Comparison of ENCODE assay signal across 2 cellular contexts in the genomic region with DNA sequence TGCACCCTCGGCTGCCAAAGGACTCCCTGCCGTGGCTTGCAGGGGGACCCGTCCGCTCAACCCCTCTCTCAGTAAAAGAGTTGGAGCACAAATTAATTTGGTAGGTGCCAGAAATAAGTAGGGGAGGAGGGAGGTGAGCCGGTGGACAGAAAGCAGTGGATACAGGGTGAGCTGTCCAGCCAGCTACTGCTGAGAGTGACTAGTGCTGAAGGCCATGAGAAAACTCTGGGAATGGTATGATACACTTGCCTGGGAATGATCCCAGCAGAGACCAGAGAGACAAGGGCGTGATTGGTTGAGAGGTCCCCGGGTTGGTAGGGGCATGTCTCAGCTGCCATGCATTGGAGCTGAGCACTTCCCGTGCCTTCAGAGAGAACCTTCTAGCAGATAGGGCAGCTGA.
TF ChIP-seq lines count a peak whose summit lies in the region.

No MANE protein-coding gene starts in this region.

TF ChIP-seq in A549, 52 proteins besides CTCF, POLR2A, EP300 and RAD21:
- TF ChIP-seq POLR2AphosphoS2 (conservative IDR thresholded peaks at IDR 0.05; ENCODE audit: low read length) (no peak), CBX2 (IDR thresholded peaks at IDR 0.05; ENCODE audit: borderline replicate concordance, low read depth) (no peak), JUNB (IDR thresholded peaks at IDR 0.05) (no peak), BHLHE40 (IDR thresholded peaks at IDR 0.05; ENCODE audit: low read depth, low read length) (no peak), NPAS2 (CRISPR knock-in tag; IDR thresholded peaks at IDR 0.05; ENCODE audit: borderline replicate concordance) (no peak), NFE2L2 (conservative IDR thresholded peaks at IDR 0.05; ENCODE audit: low read length) (no peak), RCOR1 (IDR thresholded peaks at IDR 0.05; ENCODE audit: low read depth, low read length) (no peak), JUN (IDR thresholded peaks at IDR 0.05) (no peak), FOSB (CRISPR knock-in tag; IDR thresholded peaks at IDR 0.05) (no peak), ESRRA (IDR thresholded peaks at IDR 0.05; ENCODE audit: borderline replicate concordance, low read length) (no peak), EHMT2 (IDR thresholded peaks at IDR 0.05; ENCODE audit: low read depth) (no peak), SREBF2 (IDR thresholded peaks at IDR 0.05) (no peak), RFX5 (IDR thresholded peaks at IDR 0.05) (no peak), MAZ (IDR thresholded peaks at IDR 0.05; ENCODE audit: borderline replicate concordance, low read depth, low read length) (no peak), FOXS1 (CRISPR knock-in tag; IDR thresholded peaks at IDR 0.05) (no peak)
- TF ChIP-seq, protein P1, sequence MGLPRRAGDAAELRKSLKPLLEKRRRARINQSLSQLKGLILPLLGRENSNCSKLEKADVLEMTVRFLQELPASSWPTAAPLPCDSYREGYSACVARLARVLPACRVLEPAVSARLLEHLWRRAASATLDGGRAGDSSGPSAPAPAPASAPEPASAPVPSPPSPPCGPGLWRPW (IDR thresholded peaks at IDR 0.05): no peak

TF ChIP-seq in IMR-90, 13 proteins besides CTCF, POLR2A, EP300 and RAD21:
- no peak for TF ChIP-seq FOS (IDR thresholded peaks at IDR 0.05; ENCODE audit: low read depth, low read length)
- TF ChIP-seq NFE2L2 (IDR thresholded peaks at IDR 0.05; ENCODE audit: low read depth, low read length): no peak
- no peak for TF ChIP-seq MXI1 (IDR thresholded peaks at IDR 0.05; ENCODE audit: borderline replicate concordance, low read depth, low read length)
